8 cellular contexts compared by ENCODE assay signal in genomic region chr14:50395448-50395847, GRCh38. TPM values are rescaled to one million over a fixed set of nuclear protein-coding genes. Genes with fewer than 3 reads are reported as not detected.
DNase-seq lines count a peak whose midpoint lies in the region; ATAC-seq and TF ChIP-seq lines count a peak whose summit lies in the region.
"Had no signal": no experiment of that assay in that cellular context is flagged by ENCODE, and none has a peak within 500 bp of the region (broad histone marks: within the 10 kb centered on the region; RNA-seq: fewer than 3 reads in every experiment).

No MANE protein-coding gene starts in this region.

- H4K8ac ChIP-seq in trophoblast cell (ENCODE audit: low read depth, low read length), result no peak overlapping the region

- ATAC-seq in HCT116 (no peak), HG02840 (IDR thresholded peaks at IDR 0.05; ENCODE audit: low FRiP score, unreplicated experiment) (no peak)
- no peak for ATAC-seq in stimulated activated effector memory CD8-positive, alpha-beta T cell treated with anti-CD3 and anti-CD28 coated beads, Interleukin-12 subunit alpha, Interleukin-12 subunit beta, amount 100 ng/mL, for 72 hours

- no peak for TF ChIP-seq POLR2A in HCT116 (IDR thresholded peaks at IDR 0.05; ENCODE audit: borderline replicate concordance, extremely low read depth, insufficient read depth, insufficient read length)

- H2AFZ ChIP-seq in HCT116 (ENCODE audit: low read depth, low read length, poor library complexity, severe bottlenecking) (no peak overlapping the region), trophoblast cell (ENCODE audit: insufficient read depth, low read length, poor library complexity) (no peak overlapping the region)

- H3K36me3 Mint-ChIP-seq in activated CD4-positive, alpha-beta memory T cell treated with anti-CD3 and anti-CD28 coated beads, Interleukin-2, amount 10 ng/mL, durations not matched to agents 7 days and 5 days (ENCODE audit: low read depth), result no peaks in the 10 kb centered on the region
- H3K36me3 Mint-ChIP-seq in stimulated activated effector memory CD8-positive, alpha-beta T cell treated with anti-CD3 and anti-CD28 coated beads, Interleukin-12 subunit alpha, Interleukin-12 subunit beta, amount 100 ng/mL, for 72 hours, result no peaks in the 10 kb centered on the region

- H3K9me3 ChIP-seq in HCT116 (ENCODE audit: control insufficient read depth in 1 of 2, insufficient read depth in 1 of 2, low read depth in 1 of 2, low read length in 2 of 2) (no peaks in the 10 kb centered on the region), iPS-20b (ENCODE audit: insufficient read depth, low read depth, low read length) (no peaks in the 10 kb centered on the region), trophoblast cell (ENCODE audit: insufficient read depth, low read depth, low read length) (no peaks in the 10 kb centered on the region)

- no peak overlapping the region for H3K23ac ChIP-seq in trophoblast cell (ENCODE audit: low read length)

- BruUV-seq in HCT116 (replicated peaks; lab: Mats Ljungman, UMichigan), result TSS peak; percentile 47

- TF ChIP-seq CTCF in HCT116 (IDR thresholded peaks at IDR 0.05 in 2 of 3, conservative IDR thresholded peaks at IDR 0.05 in 1 of 3; ENCODE audit: borderline replicate concordance in 1 of 3, insufficient read depth in 1 of 3, low read depth in 2 of 3, low read length in 2 of 3), result no peak

- no peak overlapping the region for H2BK12ac ChIP-seq in trophoblast cell (ENCODE audit: low read length)

- H3K79me2 ChIP-seq in HCT116 (ENCODE audit: insufficient read depth, low read length), result no peaks in the 10 kb centered on the region
- no peaks in the 10 kb centered on the region for H3K79me2 ChIP-seq in trophoblast cell (ENCODE audit: control insufficient read depth, insufficient read depth, low read length, poor library complexity)

- H2BK120ac ChIP-seq in trophoblast cell (ENCODE audit: insufficient read depth, low read length, poor library complexity), result no peak overlapping the region

- no peak overlapping the region for H3K27ac ChIP-seq in HCT116 (ENCODE audit: low read depth, low read length)
- H3K27ac ChIP-seq in iPS-20b (ENCODE audit: low read length), result no peak overlapping the region
- H3K27ac ChIP-seq in trophoblast cell (ENCODE audit: low read depth, low read length), result no peak overlapping the region

- H3K9ac ChIP-seq in HCT116 (ENCODE audit: low read length), result no peak overlapping the region
- no peak overlapping the region for H3K9ac ChIP-seq in iPS-20b (ENCODE audit: low read depth, low read length)
- H3K9ac ChIP-seq in trophoblast cell (ENCODE audit: low read length), result no peak overlapping the region

- RAD21 ChIA-PET in HCT116 (lab: Charles Lee; ENCODE audit: low non-redundant PET in 1 of 2, low total read pairs in 2 of 2, uncharacterized antibody in 2 of 2, unreplicated experiment in 2 of 2), result interaction anchor here in 1 of 2 experiments (1.2 kb wide), 1 partner anchor 74 kb away, joined by 4 read pairs; no protein-coding TSS in a partner anchor

- H3K4me3 ChIP-seq in HCT116 (replicated peaks in 1 of 2; ENCODE audit: low read depth in 1 of 2, low read length in 2 of 2) (no peak overlapping the region), iPS-20b (ENCODE audit: low read length) (peak overlapping the region; percentile 69; the same call in 1 of the 2 replicates), trophoblast cell (ENCODE audit: low read depth, low read length) (no peak overlapping the region)

- H3K27me3 Mint-ChIP-seq in activated CD4-positive, alpha-beta memory T cell treated with anti-CD3 and anti-CD28 coated beads, Interleukin-2, amount 10 ng/mL, durations not matched to agents 7 days and 5 days, result peaks cover 6% of the 10 kb centered on the region

- no peak overlapping the region for H4K12ac ChIP-seq in trophoblast cell (ENCODE audit: low read depth, low read length)

- no peak overlapping the region for H3K18ac ChIP-seq in trophoblast cell (ENCODE audit: low read length)

- no CpG with 5 or more reads among the region's 5 CpGs for WGBS in trophoblast cell (ENCODE audit: extremely low coverage, insufficient coverage, insufficient read length)

- no peak overlapping the region for H2AK5ac ChIP-seq in trophoblast cell (ENCODE audit: low read length)

- H3K9me2 ChIP-seq in HCT116 (ENCODE audit: insufficient read depth), result no peaks in the 10 kb centered on the region

- no peak overlapping the region for H3K27ac Mint-ChIP-seq in activated CD4-positive, alpha-beta memory T cell treated with anti-CD3 and anti-CD28 coated beads, Interleukin-2, amount 10 ng/mL, durations not matched to agents 7 days and 5 days
- H3K27ac Mint-ChIP-seq in stimulated activated effector memory CD8-positive, alpha-beta T cell treated with anti-CD3 and anti-CD28 coated beads, Interleukin-12 subunit alpha, Interleukin-12 subunit beta, amount 100 ng/mL, for 72 hours, result no peak overlapping the region

- no peak for TF ChIP-seq RAD21 in HCT116 (IDR thresholded peaks at IDR 0.05; ENCODE audit: low read depth)

- no peaks in the 10 kb centered on the region for H3K36me3 ChIP-seq in HCT116 (ENCODE audit: control insufficient read depth in 1 of 2, insufficient read depth in 2 of 2, low read length in 2 of 2)
- no peaks in the 10 kb centered on the region for H3K36me3 ChIP-seq in iPS-20b (ENCODE audit: insufficient read depth, low read depth, low read length)
- H3K36me3 ChIP-seq in trophoblast cell (ENCODE audit: control insufficient read depth in 1 of 2, insufficient read depth in 2 of 2, low read length in 2 of 2), result no peaks in the 10 kb centered on the region

- no peaks in the 10 kb centered on the region for H3K27me3 ChIP-seq in HCT116 (ENCODE audit: insufficient read depth, low read length)
- peaks cover 33% of the 10 kb centered on the region for H3K27me3 ChIP-seq in iPS-20b (ENCODE audit: insufficient read depth, low read length)
- no peaks in the 10 kb centered on the region for H3K27me3 ChIP-seq in trophoblast cell (ENCODE audit: insufficient read depth, low read length)

- peaks cover 15% of the 10 kb centered on the region for H3K4me1 Mint-ChIP-seq in activated CD4-positive, alpha-beta memory T cell treated with anti-CD3 and anti-CD28 coated beads, Interleukin-2, amount 10 ng/mL, durations not matched to agents 7 days and 5 days
- peaks cover 14% of the 10 kb centered on the region for H3K4me1 Mint-ChIP-seq in stimulated activated effector memory CD8-positive, alpha-beta T cell treated with anti-CD3 and anti-CD28 coated beads, Interleukin-12 subunit alpha, Interleukin-12 subunit beta, amount 100 ng/mL, for 72 hours

- POLR2A ChIA-PET in HCT116 (lab: Charles Lee), result no interaction called here
- POLR2A ChIA-PET in activated CD4-positive, alpha-beta memory T cell treated with anti-CD3 and anti-CD28 coated beads, Interleukin-2, amount 10 ng/mL, durations not matched to agents 7 days and 5 days (lab: Charles Lee), result interaction anchor here (5.0 kb wide), 1 partner anchor 32 kb away, joined by 23 read pairs; no protein-coding TSS in a partner anchor

- DNase-seq in HCT116 (ENCODE audit: low read depth, low spot score) (no peak), trophoblast cell (no peak), NCI-H1694 treated with DMSO at 0.1 percent for 48 hours (lab: John Stamatoyannopoulos, UW) (no peak)
- no peak for DNase-seq in activated CD4-positive, alpha-beta memory T cell treated with anti-CD3 and anti-CD28 coated beads, Interleukin-2, amount 10 ng/mL, durations not matched to agents 7 days and 5 days
- DNase-seq in stimulated activated effector memory CD8-positive, alpha-beta T cell treated with anti-CD3 and anti-CD28 coated beads, Interleukin-12 subunit alpha, Interleukin-12 subunit beta, amount 100 ng/mL, for 72 hours (ENCODE audit: low spot score in 2 of 2), result no peak
- DNase-seq: activated CD4-positive, CD25-positive, alpha-beta regulatory T cell had no signal

- H3K4me2 ChIP-seq in HCT116 (ENCODE audit: low read length) (peak overlapping the region; percentile 84), trophoblast cell (ENCODE audit: low read length) (no peak overlapping the region)

- peak overlapping the region; percentile 78 for H3K4me3 Mint-ChIP-seq in activated CD4-positive, alpha-beta memory T cell treated with anti-CD3 and anti-CD28 coated beads, Interleukin-2, amount 10 ng/mL, durations not matched to agents 7 days and 5 days
- H3K4me3 Mint-ChIP-seq in stimulated activated effector memory CD8-positive, alpha-beta T cell treated with anti-CD3 and anti-CD28 coated beads, Interleukin-12 subunit alpha, Interleukin-12 subunit beta, amount 100 ng/mL, for 72 hours, result peak overlapping the region; percentile 71

- no peak overlapping the region for H2BK5ac ChIP-seq in trophoblast cell (ENCODE audit: low read depth, low read length, poor library complexity)

- H3K14ac ChIP-seq in trophoblast cell (ENCODE audit: low read length), result no peak overlapping the region

- CTCF ChIA-PET in HCT116 (lab: Charles Lee), result no interaction called here
- CTCF ChIA-PET in activated CD4-positive, alpha-beta memory T cell treated with anti-CD3 and anti-CD28 coated beads, Interleukin-2, amount 10 ng/mL, durations not matched to agents 7 days and 5 days (lab: Charles Lee), result interaction anchor here (2.1 kb wide), 1 partner anchor 75 kb away, joined by 7 read pairs; no protein-coding TSS in a partner anchor

- no peaks in the 10 kb centered on the region for H3K9me3 Mint-ChIP-seq in activated CD4-positive, alpha-beta memory T cell treated with anti-CD3 and anti-CD28 coated beads, Interleukin-2, amount 10 ng/mL, durations not matched to agents 7 days and 5 days
- no peaks in the 10 kb centered on the region for H3K9me3 Mint-ChIP-seq in stimulated activated effector memory CD8-positive, alpha-beta T cell treated with anti-CD3 and anti-CD28 coated beads, Interleukin-12 subunit alpha, Interleukin-12 subunit beta, amount 100 ng/mL, for 72 hours

- peaks cover 10 to 26% of the 10 kb centered on the region in 2 experiments for H3K4me1 ChIP-seq in HCT116 (ENCODE audit: control insufficient read depth in 1 of 2, insufficient read depth in 2 of 2, low read length in 2 of 2)
- no peaks in the 10 kb centered on the region for H3K4me1 ChIP-seq in iPS-20b (ENCODE audit: insufficient read depth, low read length)
- H3K4me1 ChIP-seq in trophoblast cell (ENCODE audit: control insufficient read depth in 1 of 2, insufficient read depth in 2 of 2, low read length in 2 of 2), result peaks cover 0 to 6% of the 10 kb centered on the region in 2 experiments

- intact Hi-C loops in HCT116 (cut with micrococcal nuclease), result loop anchor here (5.0 kb wide), 1 partner anchor 73 kb away; no protein-coding TSS in a partner anchor

- no peaks in the 10 kb centered on the region for H4K20me1 ChIP-seq in HCT116 (ENCODE audit: insufficient read depth)

- H3K79me1 ChIP-seq in trophoblast cell (ENCODE audit: low read length), result no peaks in the 10 kb centered on the region

- H4K91ac ChIP-seq in trophoblast cell (ENCODE audit: low read depth, low read length), result no peak overlapping the region

- no peak overlapping the region for H3K4ac ChIP-seq in trophoblast cell (ENCODE audit: low read depth, low read length)

TF ChIP-seq in HCT116, 20 proteins besides CTCF, POLR2A, EP300 and RAD21 (continues in another document):
- no peak for TF ChIP-seq POLR2AphosphoS5 (IDR thresholded peaks at IDR 0.05; ENCODE audit: low read depth, low read length)

RNA-seq across cellular contexts. Expression of gene CDKL1, which starts 1.2 kb away (rescaled TPM):
- total RNA-seq in HCT116 (2021; ENCODE audit: unreplicated experiment), result 7.1 TPM
- polyA plus RNA-seq in HCT116 (2012), result 5.2 and 6.2 TPM in 2 replicates
- 1 to 10 TPM; 5.3 to 8.8 TPM for total RNA-seq in activated CD4-positive, alpha-beta memory T cell treated with anti-CD3 and anti-CD28 coated beads, Interleukin-2, amount 10 ng/mL, durations not matched to agents 7 days and 5 days
- polyA plus RNA-seq in trophoblast cell (2013), result 0.22 and 1.1 TPM in 2 replicates
